Comparison of ENCODE assay signal across 18 cellular contexts in the genomic region with DNA sequence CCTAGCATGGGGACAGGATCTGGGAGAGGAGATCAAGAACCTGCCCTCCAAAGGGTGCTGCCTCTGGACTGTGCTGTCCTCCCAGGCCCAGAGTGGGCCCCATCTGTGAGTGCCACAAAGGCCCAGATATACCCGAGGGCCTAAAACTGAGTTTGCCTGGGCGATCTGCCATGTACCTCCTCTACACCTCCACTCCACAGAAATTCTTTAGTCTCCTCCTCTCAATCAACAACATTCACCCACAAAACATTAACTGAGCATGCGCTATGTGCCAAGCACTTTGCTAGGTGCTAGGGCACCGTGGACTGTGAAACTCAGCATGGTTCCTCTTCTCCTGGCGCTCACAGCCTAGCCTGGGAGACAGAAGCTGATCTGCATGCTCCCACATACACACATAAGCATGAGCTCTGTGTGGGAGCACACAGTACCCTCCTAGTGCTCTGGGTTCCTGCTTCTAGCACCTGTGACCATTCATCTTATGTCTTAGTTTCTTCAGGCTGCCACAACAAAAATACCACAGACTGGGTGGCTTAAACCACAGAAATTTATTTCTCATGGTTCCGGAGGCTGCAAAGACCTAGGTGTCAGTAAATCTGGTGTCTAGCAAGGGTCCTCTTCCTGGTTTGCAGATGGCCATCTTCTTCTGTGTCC.
DNase-seq lines count a peak whose midpoint lies in the region; ATAC-seq, FAIRE-seq and TF ChIP-seq lines count a peak whose summit lies in the region.
"Had no signal": no experiment of that assay in that cellular context is flagged by ENCODE, and none has a peak within 500 bp of the region (broad histone marks: within the 10 kb centered on the region; RNA-seq: fewer than 3 reads in every experiment).

No MANE protein-coding gene starts in this region.

- no peak overlapping the region for H3K9ac ChIP-seq in MM.1S (ENCODE audit: low read length)
- H3K9ac ChIP-seq in endodermal cell (ENCODE audit: extremely low read depth, low read length, poor library complexity, severe bottlenecking): no peak overlapping the region

- no peaks in the 10 kb centered on the region for H3K79me2 ChIP-seq in MM.1S (ENCODE audit: low read length)

- H3K27ac ChIP-seq in MM.1S (ENCODE audit: low read length) (no peak overlapping the region), endodermal cell (ENCODE audit: low read depth, low read length) (no peak overlapping the region)

- TF ChIP-seq CTCF in MM.1S (IDR thresholded peaks at IDR 0.05; ENCODE audit: low read length): no peak
- no peak for TF ChIP-seq CTCF in endodermal cell (conservative IDR thresholded peaks at IDR 0.05)

- ATAC-seq in stimulated activated memory B cell treated with anti-CD40 and anti-IgM and Interleukin-4, amounts not matched to agents 10 μg/mL and 1 μg/mL and 100 μg/mL, for 72 hours: peak; percentile 36
- no peak for ATAC-seq in GM19324 (IDR thresholded peaks at IDR 0.05; ENCODE audit: low FRiP score, unreplicated experiment)
- ATAC-seq: K562, PC-3 had no signal

- no peaks in the 10 kb centered on the region for H3K9me3 ChIP-seq in MM.1S (replicated peaks; ENCODE audit: insufficient read depth, low read length)
- no peaks in the 10 kb centered on the region for H3K9me3 ChIP-seq in endodermal cell (ENCODE audit: control insufficient read depth, low read length)

- H3K36me3 ChIP-seq in MM.1S (replicated peaks; ENCODE audit: insufficient read depth, low read length) (no peaks in the 10 kb centered on the region), endodermal cell (ENCODE audit: control insufficient read depth, insufficient read depth, low read length) (no peaks in the 10 kb centered on the region)

- no peak overlapping the region for H3K4me3 Mint-ChIP-seq in endodermal cell
- no peak overlapping the region for H3K4me3 Mint-ChIP-seq in stimulated activated memory B cell treated with anti-CD40 and anti-IgM and Interleukin-4, amounts not matched to agents 10 μg/mL and 1 μg/mL and 100 μg/mL, for 72 hours
- H3K4me3 Mint-ChIP-seq: CD14-positive monocyte had no signal

- no peak overlapping the region for H2AFZ ChIP-seq in MM.1S (ENCODE audit: low read length)

- no peaks in the 10 kb centered on the region for H3K36me3 Mint-ChIP-seq in endodermal cell (ENCODE audit: low read depth)
- no peaks in the 10 kb centered on the region for H3K36me3 Mint-ChIP-seq in stimulated activated memory B cell treated with anti-CD40 and anti-IgM and Interleukin-4, amounts not matched to agents 10 μg/mL and 1 μg/mL and 100 μg/mL, for 72 hours
- H3K36me3 Mint-ChIP-seq: CD14-positive monocyte had no signal

- DNase-seq in GM12892 (ENCODE audit: insufficient read length) (no peak), MM.1S (peak; percentile 44), endodermal cell (peak; percentile 14), SHP77 (lab: John Stamatoyannopoulos, UW) (no peak), NCI-H2227 (lab: John Stamatoyannopoulos, UW; ENCODE audit: unreplicated experiment) (no peak)
- DNase-seq: ACHN, AML-193, COR-L47, HCEC 1CT, NCI-H1436, NCI-H2029, NCI-H2171 treated with DMSO at 0.1 percent for 48 hours, NCI-H748 treated with DMSO at 0.1 percent for 48 hours, PC-3 had no signal

- H3K4me3 ChIP-seq in MM.1S (ENCODE audit: low read length) (no peak overlapping the region), endodermal cell (ENCODE audit: low read length) (no peak overlapping the region)
- H3K4me3 ChIP-seq: K562 had no signal

- no peaks in the 10 kb centered on the region for H4K20me1 ChIP-seq in MM.1S (ENCODE audit: insufficient read depth, low read length)

- H3K27ac Mint-ChIP-seq in endodermal cell: no peak overlapping the region
- H3K27ac Mint-ChIP-seq in stimulated activated memory B cell treated with anti-CD40 and anti-IgM and Interleukin-4, amounts not matched to agents 10 μg/mL and 1 μg/mL and 100 μg/mL, for 72 hours: no peak overlapping the region

- H3F3A ChIP-seq in MM.1S (ENCODE audit: insufficient read depth, low read length): no peaks in the 10 kb centered on the region

- H3K27me3 Mint-ChIP-seq in endodermal cell (ENCODE audit: insufficient read depth): peaks cover 37% of the 10 kb centered on the region
- H3K27me3 Mint-ChIP-seq in stimulated activated memory B cell treated with anti-CD40 and anti-IgM and Interleukin-4, amounts not matched to agents 10 μg/mL and 1 μg/mL and 100 μg/mL, for 72 hours: peaks cover 12% of the 10 kb centered on the region

- no peak for TF ChIP-seq POLR2A in GM12892 (IDR thresholded peaks at IDR 0.05; ENCODE audit: low read depth, low read length)

- no peaks in the 10 kb centered on the region for H3K9me2 ChIP-seq in MM.1S (replicated peaks; ENCODE audit: insufficient read depth, low read length)

- FAIRE-seq in GM12892 (lab: Jason Lieb, UNC): peak; percentile 58
- FAIRE-seq: K562 had no signal

- 93 to 95% methylated on average over 5 to 6 of the region's 6 CpGs for WGBS in endodermal cell (ENCODE audit: insufficient coverage in 1 of 2, insufficient read length in 1 of 2), 2 experiments

- no peaks in the 10 kb centered on the region for H3K9me3 Mint-ChIP-seq in endodermal cell
- H3K9me3 Mint-ChIP-seq in stimulated activated memory B cell treated with anti-CD40 and anti-IgM and Interleukin-4, amounts not matched to agents 10 μg/mL and 1 μg/mL and 100 μg/mL, for 72 hours: no peaks in the 10 kb centered on the region

- H3K4me2 ChIP-seq in MM.1S (ENCODE audit: low read depth, low read length): no peak overlapping the region

- peaks cover 4% of the 10 kb centered on the region; the same call in 1 of the 2 replicates for H3K4me1 ChIP-seq in MM.1S (ENCODE audit: low read length)
- H3K4me1 ChIP-seq in endodermal cell (ENCODE audit: control insufficient read depth, insufficient read depth, low read length): no peaks in the 10 kb centered on the region

- H3K4me1 Mint-ChIP-seq in endodermal cell: peaks cover 2% of the 10 kb centered on the region
- peaks cover 27% of the 10 kb centered on the region for H3K4me1 Mint-ChIP-seq in stimulated activated memory B cell treated with anti-CD40 and anti-IgM and Interleukin-4, amounts not matched to agents 10 μg/mL and 1 μg/mL and 100 μg/mL, for 72 hours
- H3K4me1 Mint-ChIP-seq: CD14-positive monocyte had no signal

- H3K27me3 ChIP-seq in MM.1S (replicated peaks; ENCODE audit: insufficient read depth, low read length) (no peaks in the 10 kb centered on the region), endodermal cell (ENCODE audit: control insufficient read depth, insufficient read depth, low read length, poor library complexity, severe bottlenecking) (no peaks in the 10 kb centered on the region)

Comparison
In these comparisons a context has a peak if more than half of its experiments do, and no peak if none do; other contexts are left out.
1. DNase-seq: peak in MM.1S (single experiment) and endodermal cell (single experiment); none in GM12892 (single experiment), SHP77 (0 of 2) and NCI-H2227 (single experiment).